11 cellular contexts compared by ENCODE assay signal in genomic region chr19:50465986-50466771, GRCh38. TPM values are rescaled to one million over a fixed set of nuclear protein-coding genes. Genes with fewer than 3 reads are reported as not detected.
DNase-seq lines count a peak whose midpoint lies in the region; ATAC-seq and TF ChIP-seq lines count a peak whose summit lies in the region.
"Had no signal": no experiment of that assay in that cellular context is flagged by ENCODE, and none has a peak within 500 bp of the region (broad histone marks: within the 10 kb centered on the region; RNA-seq: fewer than 3 reads in every experiment).

No MANE protein-coding gene starts in this region.

- H3K4me1 ChIP-seq in BE2C: no peaks in the 10 kb centered on the region
- H3K4me1 ChIP-seq in HUES6 (ENCODE audit: control insufficient read depth, insufficient read depth, low read length): peaks cover 13% of the 10 kb centered on the region
- no peaks in the 10 kb centered on the region for H3K4me1 ChIP-seq in lung (ENCODE audit: control insufficient read depth in 2 of 2, insufficient read depth in 2 of 2, low read length in 2 of 2)
- H3K4me1 ChIP-seq in prostate gland (replicated peaks): no peaks in the 10 kb centered on the region

- no peak for TF ChIP-seq POLR2A in prostate gland (IDR thresholded peaks at IDR 0.05)

- H3K36me3 ChIP-seq in BE2C (no peaks in the 10 kb centered on the region), HUES6 (ENCODE audit: control insufficient read depth, insufficient read depth, low read length) (no peaks in the 10 kb centered on the region), WERI-Rb-1 (no peaks in the 10 kb centered on the region), lung (ENCODE audit: control insufficient read depth in 2 of 2, insufficient read depth in 2 of 2, low read length in 2 of 2) (no peaks in the 10 kb centered on the region), prostate gland (no peaks in the 10 kb centered on the region)

- DNase-seq in BE2C (peak; percentile 52), WERI-Rb-1 (peak; percentile 84), lung (ENCODE audit: low spot score) (peak; percentile 67), prostate gland (ENCODE audit: low spot score) (no peak), hippocampal formation (lab: John Stamatoyannopoulos, UW) (no peak), HPDE6-E6E7 (ENCODE audit: extremely low spot score) (no peak)
- DNase-seq: stimulated activated naive CD4-positive, alpha-beta T cell treated with Interleukin-2 at 50 U/mL for 16 hours had no signal

- no peaks in the 10 kb centered on the region for H3K27me3 ChIP-seq in BE2C
- H3K27me3 ChIP-seq in HUES6 (ENCODE audit: control insufficient read depth, insufficient read depth, low read length): peaks cover 3% of the 10 kb centered on the region; the same call in 1 of the 2 replicates
- no peaks in the 10 kb centered on the region for H3K27me3 ChIP-seq in WERI-Rb-1 (ENCODE audit: insufficient read depth, low read depth, severe bottlenecking)
- no peaks in the 10 kb centered on the region for H3K27me3 ChIP-seq in lung (ENCODE audit: control insufficient read depth, insufficient read depth)
- H3K27me3 ChIP-seq in prostate gland (replicated peaks; ENCODE audit: insufficient read depth): no peaks in the 10 kb centered on the region

- peak; percentile 58 for TF ChIP-seq CTCF in BE2C (IDR thresholded peaks at IDR 0.05; ENCODE audit: low read depth, low read length)
- TF ChIP-seq CTCF in WERI-Rb-1 (IDR thresholded peaks at IDR 0.05; ENCODE audit: low read depth, low read length): peak; percentile 64
- no peak for TF ChIP-seq CTCF in lung (IDR thresholded peaks at IDR 0.05; ENCODE audit: control extremely low read depth, extremely low read depth)
- no peak for TF ChIP-seq CTCF in prostate gland (IDR thresholded peaks at IDR 0.05)

- H3K9me3 ChIP-seq in BE2C (no peaks in the 10 kb centered on the region), HUES6 (ENCODE audit: control insufficient read depth, insufficient read depth, low read depth, low read length) (no peaks in the 10 kb centered on the region), WERI-Rb-1 (ENCODE audit: severe bottlenecking) (no peaks in the 10 kb centered on the region), lung (ENCODE audit: control insufficient read depth in 2 of 2, insufficient read depth in 1 of 2, low read length in 1 of 2) (no peaks in the 10 kb centered on the region), prostate gland (no peaks in the 10 kb centered on the region)

- ATAC-seq in lung (ENCODE audit: insufficient read depth, low FRiP score) (peak; percentile 39), HG03139 (IDR thresholded peaks at IDR 0.05; ENCODE audit: unreplicated experiment) (no peak)

- no peak overlapping the region for H3K9ac ChIP-seq in HUES6 (ENCODE audit: low read length)

- WGBS in lung, 2 donors: 47 to 66% methylated on average over 34 of the region's 34 CpGs
- 46% methylated on average over 34 of the region's 34 CpGs for WGBS in prostate gland

- H3K27ac ChIP-seq in HUES6 (ENCODE audit: low read depth, low read length): no peak overlapping the region
- peak overlapping the region; percentile 49 for H3K27ac ChIP-seq in WERI-Rb-1
- H3K27ac ChIP-seq in lung (ENCODE audit: low read depth in 1 of 2, low read length in 1 of 2): no peak overlapping the region
- no peak overlapping the region for H3K27ac ChIP-seq in prostate gland

- no peak overlapping the region for H3K4me3 ChIP-seq in BE2C (ENCODE audit: low read depth, low read length)
- H3K4me3 ChIP-seq in HUES6 (ENCODE audit: low read depth, low read length): peak overlapping the region; percentile 8; the same call in 1 of the 2 replicates
- H3K4me3 ChIP-seq in WERI-Rb-1 (ENCODE audit: low read depth, low read length): peak overlapping the region; percentile 30
- H3K4me3 ChIP-seq in lung: no peak overlapping the region
- H3K4me3 ChIP-seq in prostate gland: no peak overlapping the region

- intact Hi-C loops in prostate gland (cut with DNase I): no loop called here

RNA-seq across cellular contexts. Expression of gene EMC10, which starts 10.1 kb away (rescaled TPM):
- 327 TPM for polyA plus RNA-seq in BE2C (2012; ENCODE audit: insufficient read depth, insufficient read length, low read depth)
- 100 to 1,000 TPM in 1 of 2 donors, 10 to 100 TPM in 1; 62.2 to 165 TPM for total RNA-seq in lung
- 100 to 1,000 TPM; 133 to 140 TPM for polyA plus RNA-seq in lung
- total RNA-seq in prostate gland: 100 to 1,000 TPM; 135 to 286 TPM

RNA-seq across cellular contexts. Expression of gene GARIN5A, which starts 10.5 kb away (rescaled TPM):
- polyA plus RNA-seq in BE2C (2012; ENCODE audit: insufficient read depth, insufficient read length, low read depth): not detected
- 1 to 10 TPM; 1.7 to 2.7 TPM for total RNA-seq in lung
- 1 to 10 TPM; 2.1 to 5.0 TPM for polyA plus RNA-seq in lung
- 10 to 100 TPM in 1 of 2 donors, 1 to 10 TPM in 1; 5.9 to 16.8 TPM for total RNA-seq in prostate gland
- total RNA-seq: glomerular endothelial cell, pulmonary artery endothelial cell had no signal

RNA-seq across cellular contexts. Expression of gene MYBPC2, which starts 33.5 kb away (rescaled TPM):
- not detected for polyA plus RNA-seq in BE2C (2012; ENCODE audit: insufficient read depth, insufficient read length, low read depth)
- total RNA-seq in lung (under 1 TPM; 0.21 to 0.91 TPM), prostate gland (under 1 TPM; 0.09 to 0.34 TPM)
- under 1 TPM; 0.04 to 0.55 TPM for polyA plus RNA-seq in lung
- total RNA-seq: glomerular endothelial cell, pulmonary artery endothelial cell had no signal

RNA-seq across cellular contexts. Expression of gene JOSD2, which starts 44.8 kb away (rescaled TPM):
- 38.6 TPM for polyA plus RNA-seq in BE2C (2012; ENCODE audit: insufficient read depth, insufficient read length, low read depth)
- total RNA-seq in lung (10 to 100 TPM in 1 of 2 donors, 1 to 10 TPM in 1; 9.8 to 66.9 TPM), prostate gland (10 to 100 TPM; 29.4 to 31.7 TPM)
- 10 to 100 TPM; 60.2 to 76.8 TPM for polyA plus RNA-seq in lung

RNA-seq across cellular contexts. Expression of gene SPIB, which starts 47.4 kb away (rescaled TPM):
- not detected for polyA plus RNA-seq in BE2C (2012; ENCODE audit: insufficient read depth, insufficient read length, low read depth)
- 10 to 100 TPM in 1 of 2 donors, under 1 TPM in 1; 0.31 to 10.5 TPM for total RNA-seq in lung
- under 1 TPM; 0.22 to 0.98 TPM for polyA plus RNA-seq in lung
- total RNA-seq in prostate gland: not detected
- total RNA-seq: glomerular endothelial cell, pulmonary artery endothelial cell had no signal

Comparison
In these comparisons a context has a peak if more than half of its experiments do, and no peak if none do; other contexts are left out.
1. DNase-seq: peak in BE2C (single experiment), WERI-Rb-1 (single experiment) and lung (single experiment); none in prostate gland (single experiment), hippocampal formation (0 of 2) and HPDE6-E6E7 (single experiment).
2. H3K4me3 ChIP-seq: peak in HUES6 (single experiment) and WERI-Rb-1 (single experiment); none in BE2C (single experiment), lung (single experiment) and prostate gland (0 of 2).
3. CTCF ChIP-seq: peak in BE2C (single experiment) and WERI-Rb-1 (single experiment); none in lung (single experiment) and prostate gland (0 of 4).